18 cellular contexts compared by ENCODE assay signal in the genomic region with DNA sequence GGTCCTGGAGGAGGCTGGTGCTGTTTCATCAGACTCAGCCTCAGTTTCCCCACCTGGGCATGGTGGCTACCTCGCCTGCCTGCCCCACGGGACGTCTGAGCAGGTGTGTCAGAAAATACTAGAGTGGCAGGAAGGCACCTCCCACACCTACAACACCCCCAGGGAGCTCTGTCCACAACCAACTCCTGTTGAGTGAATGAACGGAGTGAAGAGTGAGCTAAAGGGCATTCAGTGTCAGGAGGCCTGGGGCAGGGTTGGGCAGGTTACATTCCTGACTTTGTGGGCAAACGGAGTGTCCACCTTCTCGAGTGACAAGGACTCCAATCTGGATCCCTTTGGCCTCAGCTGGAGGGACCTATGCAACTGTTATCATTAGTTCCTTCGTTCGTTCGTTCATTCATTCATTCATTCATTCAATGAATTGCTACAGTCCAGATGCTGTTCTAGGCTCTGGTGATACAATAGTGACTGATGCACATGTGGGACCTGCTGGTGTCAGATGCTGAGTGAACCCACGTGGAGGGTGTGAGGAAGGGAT.
DNase-seq lines count a peak whose midpoint lies in the region; ATAC-seq, FAIRE-seq and TF ChIP-seq lines count a peak whose summit lies in the region.
"Had no signal": no experiment of that assay in that cellular context is flagged by ENCODE, and none has a peak within 500 bp of the region (broad histone marks: within the 10 kb centered on the region; RNA-seq: fewer than 3 reads in every experiment).

No MANE protein-coding gene starts in this region.

- H4K20me1 ChIP-seq in BLaER1 (peaks cover 7% of the 10 kb centered on the region; the same call in 1 of the 2 replicates), GM12878 (ENCODE audit: control insufficient read depth, insufficient read depth) (no peaks in the 10 kb centered on the region), osteoblast (ENCODE audit: insufficient read depth, low read length) (no peaks in the 10 kb centered on the region)

- intact Hi-C loops in GM12878 (cut with micrococcal nuclease; ENCODE audit: unreplicated experiment) (no loop called here), left lung (cut with DNase I) (no loop called here)

- H3K27me3 Mint-ChIP-seq in immature natural killer cell (ENCODE audit: low read depth in 3 of 3), result peaks cover 4 to 17% (median 17%) of the 10 kb centered on the region in 3 donors

- H3K27ac Mint-ChIP-seq in immature natural killer cell, result no peak overlapping the region
- H3K27ac Mint-ChIP-seq: CD4-positive, CD25-positive, alpha-beta regulatory T cell had no signal

- no peaks in the 10 kb centered on the region for H3K9me3 Mint-ChIP-seq in immature natural killer cell

- WGBS in GM12878 (ENCODE audit: insufficient coverage, insufficient replicate concordance, low lambda C conversion rate, missing lambda C conversion rate), result 2% methylated on average over 10 of the region's 10 CpGs

- no peak overlapping the region for H3K27ac ChIP-seq in BLaER1
- H3K27ac ChIP-seq in GM12878 (ENCODE audit: control insufficient read depth, insufficient read depth), result no peak overlapping the region
- H3K27ac ChIP-seq in left lung, result no peak overlapping the region
- H3K27ac ChIP-seq in osteoblast (ENCODE audit: low read depth, low read length), result no peak overlapping the region

- POLR2A ChIA-PET in GM12878 (lab: Charles Lee), result no interaction called here

- H3K4me3 Mint-ChIP-seq in immature natural killer cell, result no peak overlapping the region
- H3K4me3 Mint-ChIP-seq: CD4-positive, CD25-positive, alpha-beta regulatory T cell; CD8-positive, alpha-beta memory T cell had no signal

- ATAC-seq in GM12878, result no peak
- peak; percentile 41 for ATAC-seq in left lung
- no peak for ATAC-seq in GM18873 (IDR thresholded peaks at IDR 0.05; ENCODE audit: low FRiP score, unreplicated experiment)

- TF ChIP-seq EP300 in GM12878 (IDR thresholded peaks at IDR 0.05; ENCODE audit: borderline replicate concordance in 1 of 2, control insufficient read depth in 1 of 2, low read depth in 2 of 2, low read length in 2 of 2), result no peak

- H3K4me1 Mint-ChIP-seq in immature natural killer cell, result peaks cover 6 to 17% of the 10 kb centered on the region in 2 donors

- H3K9ac ChIP-seq in BLaER1 (no peak overlapping the region), GM12878 (ENCODE audit: control insufficient read depth, insufficient read depth, low read length) (no peak overlapping the region)

- no peak for TF ChIP-seq RAD21 in GM12878 (IDR thresholded peaks at IDR 0.05; ENCODE audit: insufficient read depth, low read depth, low read length)

- no peak for TF ChIP-seq CTCF in GM12878 (IDR thresholded peaks at IDR 0.05 in 2 of 3, conservative IDR thresholded peaks at IDR 0.05 in 1 of 3; ENCODE audit: control insufficient read depth in 2 of 3, extremely low read depth in 1 of 3, insufficient read depth in 1 of 3, low read depth in 3 of 3, low read length in 3 of 3)
- TF ChIP-seq CTCF in left lung (IDR thresholded peaks at IDR 0.05), result no peak
- no peak for TF ChIP-seq CTCF in osteoblast (IDR thresholded peaks at IDR 0.05; ENCODE audit: extremely low read depth, low read depth, low read length)

- no peaks in the 10 kb centered on the region for H3K36me3 Mint-ChIP-seq in immature natural killer cell
- H3K36me3 Mint-ChIP-seq: CD4-positive, CD25-positive, alpha-beta regulatory T cell; CD8-positive, alpha-beta memory T cell had no signal

- FAIRE-seq in GM12878 (lab: Jason Lieb, UNC), result no peak
- FAIRE-seq: GM12891 had no signal

- RAD21 ChIA-PET in GM12878 (lab: Charles Lee; ENCODE audit: unreplicated experiment), result no interaction called here

- H2AFZ ChIP-seq in GM12878 (ENCODE audit: control insufficient read depth, low read depth, low read length) (no peak overlapping the region), osteoblast (ENCODE audit: low read length) (no peak overlapping the region)

- DNase-seq in GM12878 (ENCODE audit: low read depth, low spot score) (no peak), left lung (peak in 1 of 2 donors; percentile 28), osteoblast (ENCODE audit: insufficient read length, low spot score, missing footprints) (peak; percentile 27), immature natural killer cell (no peak), RKO (ENCODE audit: low spot score) (no peak)
- DNase-seq: 8988T; C1 segment of cervical spinal cord; CD4-positive, CD25-positive, alpha-beta regulatory T cell; CD8-positive, alpha-beta memory T cell; COR-L47; DMS 273 treated with DMSO at 0.1 percent for 48 hours; DMS53; DND-41; EL had no signal

- peaks cover 21% of the 10 kb centered on the region; the same call in 1 of the 2 replicates for H3K27me3 ChIP-seq in BLaER1
- no peaks in the 10 kb centered on the region; a peak in 1 of 4 replicates for H3K27me3 ChIP-seq in GM12878 (replicated peaks in 1 of 2; ENCODE audit: control insufficient read depth in 2 of 2, insufficient read depth in 2 of 2, low read length in 1 of 2)
- no peaks in the 10 kb centered on the region for H3K27me3 ChIP-seq in left lung
- peaks cover 17% of the 10 kb centered on the region for H3K27me3 ChIP-seq in osteoblast (ENCODE audit: insufficient read depth, low read length)

- in situ Hi-C loops in GM12878 (cut with MboI), result no loop called here

- no peaks in the 10 kb centered on the region for H3K36me3 ChIP-seq in BLaER1
- H3K36me3 ChIP-seq in GM12878 (ENCODE audit: control insufficient read depth in 2 of 2, insufficient read depth in 2 of 2, low read length in 1 of 2), result no peaks in the 10 kb centered on the region
- no peaks in the 10 kb centered on the region for H3K36me3 ChIP-seq in left lung
- H3K36me3 ChIP-seq in osteoblast (ENCODE audit: insufficient read depth, low read length), result no peaks in the 10 kb centered on the region
- H3K36me3 ChIP-seq: HAP-1 had no signal

- H3K4me2 ChIP-seq in BLaER1 (peak overlapping the region; percentile 22; the same call in 1 of the 2 replicates), GM12878 (ENCODE audit: control insufficient read depth, insufficient read depth) (no peak overlapping the region), osteoblast (ENCODE audit: insufficient read depth, low read length) (no peak overlapping the region)

- no TSS peak for BruUV-seq in GM12878 (replicated peaks; lab: Mats Ljungman, UMichigan)

- H3K4me1 ChIP-seq in BLaER1 (peaks cover 61% of the 10 kb centered on the region), GM12878 (ENCODE audit: control insufficient read depth, insufficient read depth, low read length) (no peaks in the 10 kb centered on the region), left lung (no peaks in the 10 kb centered on the region), osteoblast (ENCODE audit: insufficient read depth, low read length) (no peaks in the 10 kb centered on the region)
- H3K4me1 ChIP-seq: HAP-1 had no signal

- CTCF ChIA-PET in GM12878 (lab: Yijun Ruan, JAX), result no interaction called here

- no peaks in the 10 kb centered on the region for H3K79me2 ChIP-seq in GM12878 (ENCODE audit: control insufficient read depth, insufficient read depth, low read length)
- H3K79me2 ChIP-seq in osteoblast (ENCODE audit: insufficient read depth, low read length), result no peaks in the 10 kb centered on the region

- TF ChIP-seq POLR2A in GM12878 (IDR thresholded peaks at IDR 0.05; ENCODE audit: low read depth, low read length), result no peak

- SMC1A ChIA-PET in GM12878 (lab: Charles Lee; ENCODE audit: uncharacterized antibody, unreplicated experiment), result interaction anchor here (0.6 kb wide), 1 partner anchor 858 kb away, joined by 3 read pairs; no protein-coding TSS in a partner anchor

- H3K9me3 ChIP-seq in BLaER1 (peaks cover 11% of the 10 kb centered on the region), GM12878 (replicated peaks; ENCODE audit: control insufficient read depth, insufficient read depth, low read length) (no peaks in the 10 kb centered on the region), left lung (no peaks in the 10 kb centered on the region), osteoblast (ENCODE audit: low read depth, low read length) (no peaks in the 10 kb centered on the region)
- H3K9me3 ChIP-seq: HAP-1 had no signal

- H3K4me3 ChIP-seq in BLaER1 (no peak overlapping the region), GM12878 (no peak overlapping the region), left lung (no peak overlapping the region), osteoblast (ENCODE audit: insufficient read depth, low read length) (no peak overlapping the region)
- H3K4me3 ChIP-seq: HAP-1 had no signal

TF ChIP-seq in GM12878, 131 proteins besides CTCF, POLR2A, EP300 and RAD21:
- TF ChIP-seq ZNF24 (IDR thresholded peaks at IDR 0.05) (peak; percentile 77), CBX5 (IDR thresholded peaks at IDR 0.05; ENCODE audit: low read depth) (no peak), SP1 (IDR thresholded peaks at IDR 0.05; ENCODE audit: low read depth, low read length) (no peak)
